1 cellular context compared by ENCODE assay signal in the genomic region with DNA sequence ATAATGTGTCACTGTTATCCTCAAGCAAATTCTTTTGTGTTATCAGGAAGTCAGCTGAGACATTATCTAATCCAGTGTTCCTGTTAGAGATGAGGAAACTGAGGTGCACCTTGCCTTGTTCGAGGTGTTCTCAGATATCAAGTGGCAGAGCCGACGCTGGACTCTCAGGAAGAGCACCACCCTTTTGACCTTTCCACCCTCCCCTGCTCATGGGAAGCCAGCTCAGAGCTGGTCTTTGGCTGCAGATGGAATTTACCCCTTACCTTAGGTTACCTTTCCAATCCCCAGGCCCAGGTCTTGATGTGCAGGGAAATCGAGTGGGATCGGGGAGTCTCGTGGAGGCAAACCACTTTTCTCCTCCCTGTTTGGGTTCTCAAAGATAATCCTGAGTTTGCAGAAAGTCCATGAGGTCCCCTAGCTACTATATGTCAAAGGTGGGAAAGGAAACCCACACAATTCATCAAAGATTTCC.
TF ChIP-seq lines count a peak whose summit lies in the region.

No MANE protein-coding gene starts in this region.

TF ChIP-seq in HepG2, 621 proteins besides CTCF, POLR2A, EP300 and RAD21 (continued from another document and continues in another):
- no peak for TF ChIP-seq PRDM15 (CRISPR knock-in tag; IDR thresholded peaks at IDR 0.05)
- no peak for TF ChIP-seq E2F2 (CRISPR knock-in tag; IDR thresholded peaks at IDR 0.05; ENCODE audit: borderline replicate concordance)
- TF ChIP-seq STAG1 (CRISPR knock-in tag; IDR thresholded peaks at IDR 0.05): peak; percentile 40
- peak; percentile 100 for TF ChIP-seq RXRB (CRISPR knock-in tag; IDR thresholded peaks at IDR 0.05; ENCODE audit: borderline replicate concordance)
- TF ChIP-seq ZFP90 (CRISPR knock-in tag; IDR thresholded peaks at IDR 0.05; ENCODE audit: borderline replicate concordance): no peak
- no peak for TF ChIP-seq ZNF562 (CRISPR knock-in tag; IDR thresholded peaks at IDR 0.05; ENCODE audit: borderline replicate concordance)
- TF ChIP-seq ZNF430 (CRISPR knock-in tag; IDR thresholded peaks at IDR 0.05): no peak
- TF ChIP-seq TMF1 (CRISPR knock-in tag; IDR thresholded peaks at IDR 0.05; ENCODE audit: low read depth): 0 out of 2 replicates have a peak, but pooled peaks have one; percentile 53
- TF ChIP-seq WIZ (CRISPR knock-in tag; IDR thresholded peaks at IDR 0.05): no peak
- TF ChIP-seq ZNF547 (CRISPR knock-in tag; IDR thresholded peaks at IDR 0.05): no peak
- TF ChIP-seq ZNF713 (CRISPR knock-in tag; IDR thresholded peaks at IDR 0.05): no peak
- TF ChIP-seq ZNF33A (CRISPR knock-in tag; IDR thresholded peaks at IDR 0.05; ENCODE audit: borderline replicate concordance): no peak
- TF ChIP-seq, protein P1, sequence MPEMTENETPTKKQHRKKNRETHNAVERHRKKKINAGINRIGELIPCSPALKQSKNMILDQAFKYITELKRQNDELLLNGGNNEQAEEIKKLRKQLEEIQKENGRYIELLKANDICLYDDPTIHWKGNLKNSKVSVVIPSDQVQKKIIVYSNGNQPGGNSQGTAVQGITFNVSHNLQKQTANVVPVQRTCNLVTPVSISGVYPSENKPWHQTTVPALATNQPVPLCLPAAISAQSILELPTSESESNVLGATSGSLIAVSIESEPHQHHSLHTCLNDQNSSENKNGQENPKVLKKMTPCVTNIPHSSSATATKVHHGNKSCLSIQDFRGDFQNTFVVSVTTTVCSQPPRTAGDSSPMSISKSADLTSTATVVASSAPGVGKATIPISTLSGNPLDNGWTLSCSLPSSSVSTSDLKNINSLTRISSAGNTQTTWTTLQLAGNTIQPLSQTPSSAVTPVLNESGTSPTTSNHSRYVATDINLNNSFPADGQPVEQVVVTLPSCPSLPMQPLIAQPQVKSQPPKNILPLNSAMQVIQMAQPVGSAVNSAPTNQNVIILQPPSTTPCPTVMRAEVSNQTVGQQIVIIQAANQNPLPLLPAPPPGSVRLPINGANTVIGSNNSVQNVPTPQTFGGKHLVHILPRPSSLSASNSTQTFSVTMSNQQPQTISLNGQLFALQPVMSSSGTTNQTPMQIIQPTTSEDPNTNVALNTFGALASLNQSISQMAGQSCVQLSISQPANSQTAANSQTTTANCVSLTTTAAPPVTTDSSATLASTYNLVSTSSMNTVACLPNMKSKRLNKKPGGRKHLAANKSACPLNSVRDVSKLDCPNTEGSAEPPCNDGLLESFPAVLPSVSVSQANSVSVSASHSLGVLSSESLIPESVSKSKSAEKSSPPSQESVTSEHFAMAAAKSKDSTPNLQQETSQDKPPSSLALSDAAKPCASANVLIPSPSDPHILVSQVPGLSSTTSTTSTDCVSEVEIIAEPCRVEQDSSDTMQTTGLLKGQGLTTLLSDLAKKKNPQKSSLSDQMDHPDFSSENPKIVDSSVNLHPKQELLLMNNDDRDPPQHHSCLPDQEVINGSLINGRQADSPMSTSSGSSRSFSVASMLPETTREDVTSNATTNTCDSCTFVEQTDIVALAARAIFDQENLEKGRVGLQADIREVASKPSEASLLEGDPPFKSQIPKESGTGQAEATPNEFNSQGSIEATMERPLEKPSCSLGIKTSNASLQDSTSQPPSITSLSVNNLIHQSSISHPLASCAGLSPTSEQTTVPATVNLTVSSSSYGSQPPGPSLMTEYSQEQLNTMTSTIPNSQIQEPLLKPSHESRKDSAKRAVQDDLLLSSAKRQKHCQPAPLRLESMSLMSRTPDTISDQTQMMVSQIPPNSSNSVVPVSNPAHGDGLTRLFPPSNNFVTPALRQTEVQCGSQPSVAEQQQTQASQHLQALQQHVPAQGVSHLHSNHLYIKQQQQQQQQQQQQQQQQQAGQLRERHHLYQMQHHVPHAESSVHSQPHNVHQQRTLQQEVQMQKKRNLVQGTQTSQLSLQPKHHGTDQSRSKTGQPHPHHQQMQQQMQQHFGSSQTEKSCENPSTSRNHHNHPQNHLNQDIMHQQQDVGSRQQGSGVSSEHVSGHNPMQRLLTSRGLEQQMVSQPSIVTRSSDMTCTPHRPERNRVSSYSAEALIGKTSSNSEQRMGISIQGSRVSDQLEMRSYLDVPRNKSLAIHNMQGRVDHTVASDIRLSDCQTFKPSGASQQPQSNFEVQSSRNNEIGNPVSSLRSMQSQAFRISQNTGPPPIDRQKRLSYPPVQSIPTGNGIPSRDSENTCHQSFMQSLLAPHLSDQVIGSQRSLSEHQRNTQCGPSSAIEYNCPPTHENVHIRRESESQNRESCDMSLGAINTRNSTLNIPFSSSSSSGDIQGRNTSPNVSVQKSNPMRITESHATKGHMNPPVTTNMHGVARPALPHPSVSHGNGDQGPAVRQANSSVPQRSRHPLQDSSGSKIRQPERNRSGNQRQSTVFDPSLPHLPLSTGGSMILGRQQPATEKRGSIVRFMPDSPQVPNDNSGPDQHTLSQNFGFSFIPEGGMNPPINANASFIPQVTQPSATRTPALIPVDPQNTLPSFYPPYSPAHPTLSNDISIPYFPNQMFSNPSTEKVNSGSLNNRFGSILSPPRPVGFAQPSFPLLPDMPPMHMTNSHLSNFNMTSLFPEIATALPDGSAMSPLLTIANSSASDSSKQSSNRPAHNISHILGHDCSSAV (CRISPR knock-in tag; IDR thresholded peaks at IDR 0.05; ENCODE audit: borderline replicate concordance): no peak
- peak; percentile 96 for TF ChIP-seq TEAD3 (CRISPR knock-in tag; optimal IDR thresholded peaks at IDR 0.05; ENCODE audit: borderline replicate concordance)
- no peak for TF ChIP-seq ZNF468 (CRISPR knock-in tag; IDR thresholded peaks at IDR 0.05)
- no peak for TF ChIP-seq THYN1 (CRISPR knock-in tag; IDR thresholded peaks at IDR 0.05; ENCODE audit: borderline replicate concordance, low read depth)
- TF ChIP-seq, protein P2, sequence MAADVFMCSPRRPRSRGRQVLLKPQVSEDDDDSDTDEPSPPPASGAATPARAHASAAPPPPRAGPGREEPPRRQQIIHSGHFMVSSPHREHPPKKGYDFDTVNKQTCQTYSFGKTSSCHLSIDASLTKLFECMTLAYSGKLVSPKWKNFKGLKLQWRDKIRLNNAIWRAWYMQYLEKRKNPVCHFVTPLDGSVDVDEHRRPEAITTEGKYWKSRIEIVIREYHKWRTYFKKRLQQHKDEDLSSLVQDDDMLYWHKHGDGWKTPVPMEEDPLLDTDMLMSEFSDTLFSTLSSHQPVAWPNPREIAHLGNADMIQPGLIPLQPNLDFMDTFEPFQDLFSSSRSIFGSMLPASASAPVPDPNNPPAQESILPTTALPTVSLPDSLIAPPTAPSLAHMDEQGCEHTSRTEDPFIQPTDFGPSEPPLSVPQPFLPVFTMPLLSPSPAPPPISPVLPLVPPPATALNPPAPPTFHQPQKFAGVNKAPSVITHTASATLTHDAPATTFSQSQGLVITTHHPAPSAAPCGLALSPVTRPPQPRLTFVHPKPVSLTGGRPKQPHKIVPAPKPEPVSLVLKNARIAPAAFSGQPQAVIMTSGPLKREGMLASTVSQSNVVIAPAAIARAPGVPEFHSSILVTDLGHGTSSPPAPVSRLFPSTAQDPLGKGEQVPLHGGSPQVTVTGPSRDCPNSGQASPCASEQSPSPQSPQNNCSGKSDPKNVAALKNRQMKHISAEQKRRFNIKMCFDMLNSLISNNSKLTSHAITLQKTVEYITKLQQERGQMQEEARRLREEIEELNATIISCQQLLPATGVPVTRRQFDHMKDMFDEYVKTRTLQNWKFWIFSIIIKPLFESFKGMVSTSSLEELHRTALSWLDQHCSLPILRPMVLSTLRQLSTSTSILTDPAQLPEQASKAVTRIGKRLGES (CRISPR knock-in tag; IDR thresholded peaks at IDR 0.05; ENCODE audit: borderline replicate concordance): no peak
- TF ChIP-seq NFATC3 (CRISPR knock-in tag; IDR thresholded peaks at IDR 0.05): no peak
- no peak for TF ChIP-seq MED13 (CRISPR knock-in tag; IDR thresholded peaks at IDR 0.05)
- no peak for TF ChIP-seq NAIF1 (CRISPR knock-in tag; IDR thresholded peaks at IDR 0.05; ENCODE audit: borderline replicate concordance)
- peak; percentile 76; the same call in 1 of the 2 replicates for TF ChIP-seq ZNF761 (CRISPR knock-in tag; conservative IDR thresholded peaks at IDR 0.05)
- TF ChIP-seq ZBTB8A (CRISPR knock-in tag; IDR thresholded peaks at IDR 0.05; ENCODE audit: borderline replicate concordance, low read depth): no peak
- TF ChIP-seq SP140L (CRISPR knock-in tag; IDR thresholded peaks at IDR 0.05; ENCODE audit: borderline replicate concordance): no peak; the same call in 1 of the 2 replicates
- peak; percentile 48; the same call in 1 of the 2 replicates for TF ChIP-seq ZNF614 (CRISPR knock-in tag; IDR thresholded peaks at IDR 0.05; ENCODE audit: borderline replicate concordance)
- TF ChIP-seq HNF4G (IDR thresholded peaks at IDR 0.05; ENCODE audit: borderline replicate concordance, low read depth, low read length): peak; percentile 95
- TF ChIP-seq HNF4G (CRISPR knock-in tag; IDR thresholded peaks at IDR 0.05; ENCODE audit: borderline replicate concordance, low read depth): peak; percentile 87; the same call in 1 of the 2 replicates
- 0 out of 2 replicates have a peak, but pooled peaks have one; percentile 3 for TF ChIP-seq BCL3 (CRISPR knock-in tag; IDR thresholded peaks at IDR 0.05)
- TF ChIP-seq ZNF777 (CRISPR knock-in tag; IDR thresholded peaks at IDR 0.05): no peak
- TF ChIP-seq, protein P3, sequence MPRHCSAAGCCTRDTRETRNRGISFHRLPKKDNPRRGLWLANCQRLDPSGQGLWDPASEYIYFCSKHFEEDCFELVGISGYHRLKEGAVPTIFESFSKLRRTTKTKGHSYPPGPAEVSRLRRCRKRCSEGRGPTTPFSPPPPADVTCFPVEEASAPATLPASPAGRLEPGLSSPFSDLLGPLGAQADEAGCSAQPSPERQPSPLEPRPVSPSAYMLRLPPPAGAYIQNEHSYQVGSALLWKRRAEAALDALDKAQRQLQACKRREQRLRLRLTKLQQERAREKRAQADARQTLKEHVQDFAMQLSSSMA (CRISPR knock-in tag; IDR thresholded peaks at IDR 0.05): no peak
- TF ChIP-seq ZNF740 (CRISPR knock-in tag; IDR thresholded peaks at IDR 0.05): no peak
- TF ChIP-seq, protein P4, sequence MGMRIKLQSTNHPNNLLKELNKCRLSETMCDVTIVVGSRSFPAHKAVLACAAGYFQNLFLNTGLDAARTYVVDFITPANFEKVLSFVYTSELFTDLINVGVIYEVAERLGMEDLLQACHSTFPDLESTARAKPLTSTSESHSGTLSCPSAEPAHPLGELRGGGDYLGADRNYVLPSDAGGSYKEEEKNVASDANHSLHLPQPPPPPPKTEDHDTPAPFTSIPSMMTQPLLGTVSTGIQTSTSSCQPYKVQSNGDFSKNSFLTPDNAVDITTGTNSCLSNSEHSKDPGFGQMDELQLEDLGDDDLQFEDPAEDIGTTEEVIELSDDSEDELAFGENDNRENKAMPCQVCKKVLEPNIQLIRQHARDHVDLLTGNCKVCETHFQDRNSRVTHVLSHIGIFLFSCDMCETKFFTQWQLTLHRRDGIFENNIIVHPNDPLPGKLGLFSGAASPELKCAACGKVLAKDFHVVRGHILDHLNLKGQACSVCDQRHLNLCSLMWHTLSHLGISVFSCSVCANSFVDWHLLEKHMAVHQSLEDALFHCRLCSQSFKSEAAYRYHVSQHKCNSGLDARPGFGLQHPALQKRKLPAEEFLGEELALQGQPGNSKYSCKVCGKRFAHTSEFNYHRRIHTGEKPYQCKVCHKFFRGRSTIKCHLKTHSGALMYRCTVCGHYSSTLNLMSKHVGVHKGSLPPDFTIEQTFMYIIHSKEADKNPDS (CRISPR knock-in tag; IDR thresholded peaks at IDR 0.05): 0 out of 2 replicates have a peak, but pooled peaks have one; percentile 45
- peak; percentile 53; the same call in 1 of the 2 replicates for TF ChIP-seq JUND (CRISPR knock-in tag; IDR thresholded peaks at IDR 0.05)
- no peak for TF ChIP-seq LBX2 (CRISPR knock-in tag; IDR thresholded peaks at IDR 0.05; ENCODE audit: borderline replicate concordance)
- TF ChIP-seq KLF11 (CRISPR knock-in tag; IDR thresholded peaks at IDR 0.05): no peak
- TF ChIP-seq JUNB (CRISPR knock-in tag; IDR thresholded peaks at IDR 0.05; ENCODE audit: borderline replicate concordance): no peak
